21 cellular contexts compared by ENCODE assay signal in the genomic region with DNA sequence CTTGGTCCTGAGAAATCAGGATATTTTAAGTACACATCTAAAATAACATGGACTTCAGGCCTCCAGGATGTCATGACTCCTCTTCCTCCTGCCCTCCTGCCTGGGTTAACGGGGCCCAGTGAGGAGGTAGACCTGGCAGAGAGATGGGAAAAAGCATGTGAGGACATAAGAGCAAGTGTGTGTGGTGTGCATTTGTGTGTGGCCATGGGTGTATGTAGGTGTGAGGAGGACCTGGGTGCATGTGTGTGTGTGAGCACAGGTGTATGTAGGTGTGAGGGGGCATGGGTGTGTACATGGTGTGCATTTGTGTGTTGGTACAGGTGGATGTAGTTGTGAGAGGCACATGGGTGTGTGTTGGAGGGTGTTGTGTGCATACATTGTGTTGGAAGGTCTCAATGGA.
"Had no signal": no experiment of that assay in that cellular context is flagged by ENCODE, and none has a peak within 500 bp of the region (broad histone marks: within the 10 kb centered on the region; RNA-seq: fewer than 3 reads in every experiment).

No MANE protein-coding gene starts in this region.

- H3K36me3 Mint-ChIP-seq: naive thymus-derived CD4-positive, alpha-beta T cell had no signal

- H3K9me3 ChIP-seq: heart right ventricle, neutrophil, sigmoid colon, stomach, thoracic aorta, transverse colon, uterus had no signal

- H3K4me3 ChIP-seq: dorsolateral prefrontal cortex, heart right ventricle, sigmoid colon, skin epidermis, stomach, thoracic aorta, transverse colon, uterus had no signal

- H3K9me3 Mint-ChIP-seq: nephron progenitor cell had no signal

- H3K27ac Mint-ChIP-seq: naive thymus-derived CD4-positive, alpha-beta T cell; nephron progenitor cell had no signal

- H3K36me3 ChIP-seq: heart right ventricle, neutrophil, sigmoid colon, stomach, thoracic aorta, transverse colon, uterus had no signal

- H3K27ac ChIP-seq: dorsolateral prefrontal cortex, heart right ventricle, neutrophil, sigmoid colon, skin epidermis, stomach, thoracic aorta, transverse colon, uterus had no signal

- H3K4me1 ChIP-seq: uterus had no signal

- H3K27me3 ChIP-seq: dorsolateral prefrontal cortex, heart right ventricle, neutrophil, sigmoid colon, stomach, transverse colon, uterus had no signal

- FAIRE-seq: islet of Langerhans had no signal

- H3K4me3 Mint-ChIP-seq: naive thymus-derived CD4-positive, alpha-beta T cell; nephron progenitor cell had no signal

- ATAC-seq: heart right ventricle; naive thymus-derived CD4-positive, alpha-beta T cell had no signal

- DNase-seq: cortex of kidney; dorsolateral prefrontal cortex; effector CD8-positive, alpha-beta T cell; heart right ventricle; hypothalamus; kidney glomerular epithelial cell; mesendoderm; naive thymus-derived CD4-positive, alpha-beta T cell; nephron progenitor cell; posterior cingulate gyrus; sigmoid colon; stimulated activated CD4-positive, alpha-beta T cell treated with anti-CD3 and anti-CD28 coated beads, Interleukin-12 subunit alpha, Interleukin-12 subunit beta, amount 100 ng/mL, for 4 hours; stimulated activated naive CD4-positive, alpha-beta T cell; stomach; substantia nigra; transverse colon; uterus had no signal
